ENCODE assay signal across 16 cellular contexts in genomic region chr4:174292473-174292872, GRCh38. TPM values are rescaled to one million over a fixed set of nuclear protein-coding genes. Genes with fewer than 3 reads are reported as not detected.
DNase-seq lines count a peak whose midpoint lies in the region; ATAC-seq, FAIRE-seq and TF ChIP-seq lines count a peak whose summit lies in the region.
"Had no signal": no experiment of that assay in that cellular context is flagged by ENCODE, and none has a peak within 500 bp of the region (broad histone marks: within the 10 kb centered on the region; RNA-seq: fewer than 3 reads in every experiment).

No MANE protein-coding gene starts in this region.

- H3K9me3 ChIP-seq in HepG2 (ENCODE audit: low read length) (peaks cover 16% of the 10 kb centered on the region), right lobe of liver (peaks cover 0 to 6% (median 3%) of the 10 kb centered on the region in 4 donors), K562 (replicated peaks; ENCODE audit: control insufficient read depth, insufficient read depth, low read depth, low read length) (peaks cover 25% of the 10 kb centered on the region), smooth muscle cell (replicated peaks; ENCODE audit: low read depth) (peaks cover 7% of the 10 kb centered on the region)

- TF ChIP-seq RAD21 in HepG2 (CRISPR knock-in tag; IDR thresholded peaks at IDR 0.05) (no peak), K562 (CRISPR knock-in tag; conservative IDR thresholded peaks at IDR 0.05 in 1 of 2, IDR thresholded peaks at IDR 0.05 in 1 of 2) (no peak)

- H4K20me1 ChIP-seq in HepG2 (ENCODE audit: insufficient read depth, low read length) (no peaks in the 10 kb centered on the region), K562 (replicated peaks; ENCODE audit: control insufficient read depth, insufficient read depth, low read length) (no peaks in the 10 kb centered on the region), smooth muscle cell (ENCODE audit: low read depth) (no peaks in the 10 kb centered on the region)

- CTCF ChIA-PET in HepG2 (lab: Yijun Ruan, JAX; ENCODE audit: low intra/inter-chr PET ratio, low total read pairs) (no interaction called here), K562 (lab: Yijun Ruan, JAX; ENCODE audit: low intra/inter-chr PET ratio) (no interaction called here)
- CTCF ChIA-PET in activated CD8-positive, alpha-beta T cell treated with anti-CD3 and anti-CD28 coated beads, Interleukin-2, amount 10 ng/mL, durations not matched to agents 7 days and 5 days (lab: Charles Lee), result no interaction called here

- no peak overlapping the region for H3K4me3 Mint-ChIP-seq in activated CD8-positive, alpha-beta T cell treated with anti-CD3 and anti-CD28 coated beads, Interleukin-2, amount 10 ng/mL, durations not matched to agents 7 days and 5 days
- H3K4me3 Mint-ChIP-seq: CD4-positive, alpha-beta T cell had no signal

- WGBS in HepG2 (ENCODE audit: low lambda C conversion rate), result 93% methylated on average over 2 of the region's 2 CpGs
- WGBS in right lobe of liver (ENCODE audit: insufficient coverage, low coverage, low lambda C conversion rate, missing lambda C conversion rate), result 85% methylated on average over 2 of the region's 2 CpGs
- 91% methylated on average over 2 of the region's 2 CpGs for WGBS in K562 (ENCODE audit: insufficient coverage, low coverage, missing lambda C conversion rate)
- 100% methylated on average over 2 of the region's 2 CpGs for WGBS in smooth muscle cell (ENCODE audit: low lambda C conversion rate)

- H3K36me3 Mint-ChIP-seq in activated CD8-positive, alpha-beta T cell treated with anti-CD3 and anti-CD28 coated beads, Interleukin-2, amount 10 ng/mL, durations not matched to agents 7 days and 5 days (ENCODE audit: low read depth), result peaks cover 45% of the 10 kb centered on the region

- H3F3A ChIP-seq in smooth muscle cell (ENCODE audit: low read depth), result no peaks in the 10 kb centered on the region

- peaks cover 0 to 6% of the 10 kb centered on the region in 2 experiments; a peak in 2 of 5 replicates for H3K36me3 ChIP-seq in HepG2 (replicated peaks in 1 of 2; ENCODE audit: control insufficient read depth in 1 of 2, insufficient read depth in 2 of 2, low read length in 2 of 2)
- H3K36me3 ChIP-seq in right lobe of liver, result no peaks in the 10 kb centered on the region
- H3K36me3 ChIP-seq in K562 (ENCODE audit: control insufficient read depth, insufficient read depth, low read length), result peaks cover 24% of the 10 kb centered on the region
- peaks cover 27% of the 10 kb centered on the region for H3K36me3 ChIP-seq in smooth muscle cell (ENCODE audit: low read depth)

- no peaks in the 10 kb centered on the region; the same call in 1 of the 2 replicates for H3K4me1 ChIP-seq in HepG2 (ENCODE audit: insufficient read depth, low read length)
- H3K4me1 ChIP-seq in right lobe of liver, result no peaks in the 10 kb centered on the region
- no peaks in the 10 kb centered on the region for H3K4me1 ChIP-seq in K562 (replicated peaks in 1 of 2; ENCODE audit: control insufficient read depth in 2 of 2, insufficient read depth in 2 of 2, low read length in 2 of 2)
- no peaks in the 10 kb centered on the region for H3K4me1 ChIP-seq in smooth muscle cell (ENCODE audit: low read depth)

- H3K27ac ChIP-seq in HepG2 (ENCODE audit: extremely low read length, insufficient read depth, low read length) (no peak overlapping the region), right lobe of liver (no peak overlapping the region), K562 (ENCODE audit: extremely low read depth, low read depth, low read length) (no peak overlapping the region), smooth muscle cell (ENCODE audit: low read depth) (no peak overlapping the region)

- H3K27me3 Mint-ChIP-seq in activated CD8-positive, alpha-beta T cell treated with anti-CD3 and anti-CD28 coated beads, Interleukin-2, amount 10 ng/mL, durations not matched to agents 7 days and 5 days (ENCODE audit: low read depth), result no peaks in the 10 kb centered on the region
- H3K27me3 Mint-ChIP-seq: CD4-positive, alpha-beta T cell had no signal

- no peak overlapping the region for H2AFZ ChIP-seq in HepG2 (ENCODE audit: low read length)
- H2AFZ ChIP-seq in K562 (ENCODE audit: low read depth, low read length), result no peak overlapping the region
- no peak overlapping the region for H2AFZ ChIP-seq in smooth muscle cell (ENCODE audit: low read depth)

- H3K9ac ChIP-seq in HepG2 (ENCODE audit: insufficient read depth, low read depth, low read length) (no peak overlapping the region), K562 (ENCODE audit: insufficient read depth in 1 of 2, low read depth in 2 of 2, low read length in 2 of 2) (no peak overlapping the region), smooth muscle cell (ENCODE audit: low read depth) (no peak overlapping the region)

- in situ Hi-C loops in HepG2 (cut with HindIII; ENCODE audit: extremely low pct_ligation_motif_present, low pct_unique_long_range_greater_than_20kb), result no loop called here
- in situ Hi-C loops in KBM-7 (cut with MboI; ENCODE audit: low pct_unique_long_range_greater_than_20kb, low sequenced_read_pairs), result no loop called here
- in situ Hi-C loops in K562 (cut with MboI), result no loop called here

- H3K27ac Mint-ChIP-seq in activated CD8-positive, alpha-beta T cell treated with anti-CD3 and anti-CD28 coated beads, Interleukin-2, amount 10 ng/mL, durations not matched to agents 7 days and 5 days, result no peak overlapping the region
- H3K27ac Mint-ChIP-seq: CD4-positive, alpha-beta T cell had no signal

- peaks cover 6% of the 10 kb centered on the region for H3K4me1 Mint-ChIP-seq in activated CD8-positive, alpha-beta T cell treated with anti-CD3 and anti-CD28 coated beads, Interleukin-2, amount 10 ng/mL, durations not matched to agents 7 days and 5 days (ENCODE audit: low read depth)

- FAIRE-seq in HepG2 (lab: Jason Lieb, UNC) (no peak), K562 (lab: Jason Lieb, UNC) (no peak)
- FAIRE-seq: GM12892, H54, HTR-8/SVneo had no signal

- TF ChIP-seq POLR2A in HepG2 (IDR thresholded peaks at IDR 0.05; ENCODE audit: insufficient read depth in 1 of 2, low read depth in 2 of 2, low read length in 2 of 2) (no peak), right lobe of liver (IDR thresholded peaks at IDR 0.05) (no peak), K562 (conservative IDR thresholded peaks at IDR 0.05) (no peak)

- BruUV-seq in HepG2 (replicated peaks; lab: Mats Ljungman, UMichigan) (no TSS peak), K562 (replicated peaks; lab: Mats Ljungman, UMichigan) (no TSS peak)

- H3K9me3 Mint-ChIP-seq in activated CD8-positive, alpha-beta T cell treated with anti-CD3 and anti-CD28 coated beads, Interleukin-2, amount 10 ng/mL, durations not matched to agents 7 days and 5 days (ENCODE audit: insufficient read depth), result peaks cover 14% of the 10 kb centered on the region

- no peak for TF ChIP-seq EP300 in HepG2 (IDR thresholded peaks at IDR 0.05; ENCODE audit: low read depth in 2 of 2, low read length in 2 of 2)
- no peak for TF ChIP-seq EP300 in HepG2 (CRISPR knock-in tag; IDR thresholded peaks at IDR 0.05; ENCODE audit: borderline replicate concordance)
- no peak for TF ChIP-seq EP300 in K562 (IDR thresholded peaks at IDR 0.05; ENCODE audit: low read length)

- H3K27me3 ChIP-seq in HepG2 (ENCODE audit: control insufficient read depth in 1 of 2, insufficient read depth in 2 of 2, low read length in 2 of 2) (no peaks in the 10 kb centered on the region), right lobe of liver (no peaks in the 10 kb centered on the region), K562 (ENCODE audit: control insufficient read depth in 2 of 2, insufficient read depth in 2 of 2, low read length in 2 of 2) (no peaks in the 10 kb centered on the region), smooth muscle cell (ENCODE audit: low read depth) (no peaks in the 10 kb centered on the region)

- no peak for DNase-seq in HepG2 (ENCODE audit: low spot score)
- no peak for DNase-seq in right lobe of liver
- peak; percentile 47 for DNase-seq in KBM-7
- DNase-seq in K562 (ENCODE audit: extremely low read depth in 1 of 4, low spot score in 3 of 4), result no peak
- DNase-seq in activated CD8-positive, alpha-beta T cell treated with anti-CD3 and anti-CD28 coated beads, Interleukin-2, amount 10 ng/mL, durations not matched to agents 7 days and 5 days, result no peak
- DNase-seq in superior temporal gyrus (ENCODE audit: extremely low spot score), result no peak
- DNase-seq in smooth muscle cell (lab: John Stamatoyannopoulos, UW; ENCODE audit: unreplicated experiment), result no peak
- DNase-seq: 8988T; ACHN; C1 segment of cervical spinal cord; CD4-positive, alpha-beta T cell; DMS79 had no signal

- no peak for ATAC-seq in HepG2
- no peak for ATAC-seq in right lobe of liver
- ATAC-seq in K562, result no peak
- no peak for ATAC-seq in activated CD8-positive, alpha-beta T cell treated with anti-CD3 and anti-CD28 coated beads, Interleukin-2, amount 10 ng/mL, durations not matched to agents 7 days and 5 days
- no peak for ATAC-seq in HG02973 (IDR thresholded peaks at IDR 0.05; ENCODE audit: unreplicated experiment)

- POLR2A ChIA-PET in HepG2 (lab: Yijun Ruan, JAX), result no interaction called here
- POLR2A ChIA-PET in K562 (lab: Yijun Ruan, JAX), result no interaction called here
- POLR2A ChIA-PET in activated CD8-positive, alpha-beta T cell treated with anti-CD3 and anti-CD28 coated beads, Interleukin-2, amount 10 ng/mL, durations not matched to agents 7 days and 5 days (lab: Charles Lee), result no interaction called here

- no peak overlapping the region for H3K4me2 ChIP-seq in HepG2 (ENCODE audit: low read depth, low read length)
- no peak overlapping the region for H3K4me2 ChIP-seq in K562 (ENCODE audit: insufficient read depth, low read length)
- H3K4me2 ChIP-seq in smooth muscle cell, result no peak overlapping the region

- H3K79me2 ChIP-seq in HepG2 (ENCODE audit: insufficient read depth, low read length) (peaks cover 4% of the 10 kb centered on the region), K562 (ENCODE audit: control insufficient read depth, insufficient read depth, low read length) (peaks cover 83% of the 10 kb centered on the region), smooth muscle cell (ENCODE audit: low read depth) (peaks cover 81% of the 10 kb centered on the region)

- H3K4me3 ChIP-seq in HepG2 (replicated peaks in 1 of 3; ENCODE audit: insufficient read depth in 1 of 3, low read depth in 2 of 3, low read length in 3 of 3) (no peak overlapping the region), right lobe of liver (no peak overlapping the region), K562 (no peak overlapping the region), smooth muscle cell (no peak overlapping the region)

- no peaks in the 10 kb centered on the region for H3K9me1 ChIP-seq in K562 (ENCODE audit: control insufficient read depth, insufficient read depth, low read length)

- intact Hi-C loops in HepG2 (cut with micrococcal nuclease; ENCODE audit: unreplicated experiment) (no loop called here), right lobe of liver (cut with DNase I) (no loop called here), K562 (cut with micrococcal nuclease) (no loop called here)

- TF ChIP-seq CTCF in HepG2 (CRISPR knock-in tag; IDR thresholded peaks at IDR 0.05) (no peak), right lobe of liver (IDR thresholded peaks at IDR 0.05) (no peak), K562 (IDR thresholded peaks at IDR 0.05 in 2 of 3, conservative IDR thresholded peaks at IDR 0.05 in 1 of 3; ENCODE audit: insufficient read depth in 2 of 3, low read depth in 1 of 3, low read length in 3 of 3) (no peak), smooth muscle cell (IDR thresholded peaks at IDR 0.05; ENCODE audit: borderline replicate concordance, insufficient read depth, poor library complexity, severe bottlenecking) (no peak)

RNA-seq across cellular contexts. Expression of gene CEP44, which starts 8.8 kb away (rescaled TPM):
- total RNA-seq in HepG2 (2016; rRNA removed; fragmentation: Illumina TruSeq; extraction: Trizol), result 11.9 and 13.3 TPM in 2 replicates
- 1.4 and 2.3 TPM in 2 replicates for total RNA-seq in HepG2 (2016; cell fraction: cytosol; rRNA removed; fragmentation: Illumina TruSeq; extraction: Trizol; ENCODE audit: low read depth)
- 11.2 and 18.1 TPM in 2 replicates for total RNA-seq in HepG2 (2016; cell fraction: insoluble cytoplasmic fraction; rRNA removed; fragmentation: Illumina TruSeq; extraction: Trizol)
- 3.9 and 5.3 TPM in 2 replicates for total RNA-seq in HepG2 (2016; cell fraction: membrane; rRNA removed; fragmentation: Illumina TruSeq; extraction: Trizol)
- total RNA-seq in HepG2 (2016; cell fraction: nucleus; rRNA removed; fragmentation: Illumina TruSeq; extraction: Trizol), result 14.5 and 17.5 TPM in 2 replicates
- 4.9 and 5.5 TPM in 2 replicates for polyA plus RNA-seq in HepG2 (2011; rRNA removed)
- 1.9 and 3.0 TPM in 2 replicates for polyA plus RNA-seq in HepG2 (2011; cell fraction: cytosol; rRNA removed)
- polyA plus RNA-seq in HepG2 (2011; cell fraction: nucleus; rRNA removed), result 4.4 and 6.3 TPM in 2 replicates
- 6.9 and 7.1 TPM in 2 replicates for polyA plus RNA-seq in HepG2 (2012)
- 0.22 and 0.40 TPM in 2 replicates for polyA plus RNA-seq in HepG2 (2016; cell fraction: cytosol; fragmentation: Illumina TruSeq; extraction: Trizol; ENCODE audit: low read depth)
- 6.8 and 8.4 TPM in 2 replicates for polyA plus RNA-seq in HepG2 (2016; cell fraction: insoluble cytoplasmic fraction; fragmentation: Illumina TruSeq; extraction: Trizol; ENCODE audit: low read depth)
- 0.85 and 1.0 TPM in 2 replicates for polyA plus RNA-seq in HepG2 (2016; cell fraction: membrane; fragmentation: Illumina TruSeq; extraction: Trizol; ENCODE audit: low read depth)
- 12.3 and 12.9 TPM in 2 replicates for polyA plus RNA-seq in HepG2 (2016; cell fraction: nucleus; fragmentation: Illumina TruSeq; extraction: Trizol; ENCODE audit: insufficient read depth, low read depth)
- polyA minus RNA-seq in HepG2 (2011; rRNA and poly(A)+ RNA removed; ENCODE audit: low replicate concordance), result 3.1 and 15.7 TPM in 2 replicates
- polyA minus RNA-seq in HepG2 (2011; cell fraction: cytosol; rRNA and poly(A)+ RNA removed), result 5.1 and 5.7 TPM in 2 replicates
- 21.4 and 25.0 TPM in 2 replicates for polyA minus RNA-seq in HepG2 (2011; cell fraction: nucleus; rRNA and poly(A)+ RNA removed)
- 1 to 10 TPM; 3.8 to 9.9 (median 7.2) TPM for total RNA-seq in right lobe of liver
- total RNA-seq in K562 (2011; cell fraction: chromatin; rRNA removed; ENCODE audit: low replicate concordance), result 45.7 and 158 TPM in 2 replicates
- total RNA-seq in K562 (2011; cell fraction: nucleolus; rRNA removed), result 20.2 and 28.8 TPM in 2 replicates
- total RNA-seq in K562 (2011; cell fraction: nucleoplasm; rRNA removed), result 45.3 and 70.8 TPM in 2 replicates
- 20.4 and 24.4 TPM in 2 replicates for total RNA-seq in K562 (2014; rRNA removed)
- total RNA-seq in K562 (2014; rRNA removed; fragmentation: Illumina TruSeq; extraction: Trizol), result 41.7 and 46.4 TPM in 2 replicates
- 24.8 and 28.2 TPM in 2 replicates for total RNA-seq in K562 (2015; rRNA removed; fragmentation: Illumina TruSeq; extraction: Trizol)
- 26.5 and 29.0 TPM in 2 replicates for total RNA-seq in K562 (2021)
- polyA plus RNA-seq in K562 (2011; rRNA removed), result 44.9 and 45.0 TPM in 2 replicates
- polyA plus RNA-seq in K562 (2011; cell fraction: cytosol; rRNA removed), result 4.9 and 14.6 TPM in 2 replicates
- polyA plus RNA-seq in K562 (2011; cell fraction: nucleus; rRNA removed), result 33.4 and 51.6 TPM in 2 replicates
- polyA plus RNA-seq in K562 (2012), result 18.7 and 19.6 TPM in 2 replicates
- polyA plus RNA-seq in K562 (2014; fragmentation: Illumina TruSeq; extraction: Trizol), result 20.8 and 22.2 TPM in 2 replicates
- polyA plus RNA-seq in K562 (2014; fragmentation: Nextera tagmentation; extraction: Ambion mirVana), result 10 to 100 TPM; 19.6 to 23.3 TPM
- polyA plus RNA-seq in K562 (2014; rRNA removed), result 21.2 and 22.7 TPM in 2 replicates
- 40.8 and 52.1 TPM in 2 replicates for polyA minus RNA-seq in K562 (2011; rRNA and poly(A)+ RNA removed)
- polyA minus RNA-seq in K562 (2011; cell fraction: cytosol; rRNA and poly(A)+ RNA removed), result 16.7 and 17.2 TPM in 2 replicates
- 29.9 and 66.9 TPM in 2 replicates for polyA minus RNA-seq in K562 (2011; cell fraction: nucleus; rRNA and poly(A)+ RNA removed)
- 10 to 100 TPM; 19.1 to 21.2 TPM for total RNA-seq in activated CD8-positive, alpha-beta T cell treated with anti-CD3 and anti-CD28 coated beads, Interleukin-2, amount 10 ng/mL, durations not matched to agents 7 days and 5 days
- total RNA-seq in smooth muscle cell, result 25.2 and 27.5 TPM in 2 replicates
- 11.2 and 11.4 TPM in 2 replicates for polyA plus RNA-seq in smooth muscle cell

RNA-seq across cellular contexts. Expression of gene FBXO8, which starts 9.0 kb away (rescaled TPM):
- 11.7 and 18.6 TPM in 2 replicates for total RNA-seq in HepG2 (2016; rRNA removed; fragmentation: Illumina TruSeq; extraction: Trizol)
- 3.1 and 3.2 TPM in 2 replicates for total RNA-seq in HepG2 (2016; cell fraction: cytosol; rRNA removed; fragmentation: Illumina TruSeq; extraction: Trizol; ENCODE audit: low read depth)
- total RNA-seq in HepG2 (2016; cell fraction: insoluble cytoplasmic fraction; rRNA removed; fragmentation: Illumina TruSeq; extraction: Trizol), result 10.9 and 16.2 TPM in 2 replicates
- 6.2 and 6.9 TPM in 2 replicates for total RNA-seq in HepG2 (2016; cell fraction: membrane; rRNA removed; fragmentation: Illumina TruSeq; extraction: Trizol)
- 6.1 and 7.7 TPM in 2 replicates for total RNA-seq in HepG2 (2016; cell fraction: nucleus; rRNA removed; fragmentation: Illumina TruSeq; extraction: Trizol)
- 11.0 and 15.2 TPM in 2 replicates for polyA plus RNA-seq in HepG2 (2011; rRNA removed)
- 9.2 and 11.0 TPM in 2 replicates for polyA plus RNA-seq in HepG2 (2011; cell fraction: cytosol; rRNA removed)
- polyA plus RNA-seq in HepG2 (2011; cell fraction: nucleus; rRNA removed), result 4.2 and 4.3 TPM in 2 replicates
- 8.7 and 10.7 TPM in 2 replicates for polyA plus RNA-seq in HepG2 (2012)
- 0.85 and 1.3 TPM in 2 replicates for polyA plus RNA-seq in HepG2 (2016; cell fraction: cytosol; fragmentation: Illumina TruSeq; extraction: Trizol; ENCODE audit: low read depth)
- 10.4 and 16.6 TPM in 2 replicates for polyA plus RNA-seq in HepG2 (2016; cell fraction: insoluble cytoplasmic fraction; fragmentation: Illumina TruSeq; extraction: Trizol; ENCODE audit: low read depth)
- polyA plus RNA-seq in HepG2 (2016; cell fraction: membrane; fragmentation: Illumina TruSeq; extraction: Trizol; ENCODE audit: low read depth), result 2.1 and 2.8 TPM in 2 replicates
- polyA plus RNA-seq in HepG2 (2016; cell fraction: nucleus; fragmentation: Illumina TruSeq; extraction: Trizol; ENCODE audit: insufficient read depth, low read depth), result 6.7 and 6.9 TPM in 2 replicates
- polyA minus RNA-seq in HepG2 (2011; rRNA and poly(A)+ RNA removed; ENCODE audit: low replicate concordance), result 16.6 and 18.4 TPM in 2 replicates
- 7.9 and 8.5 TPM in 2 replicates for polyA minus RNA-seq in HepG2 (2011; cell fraction: cytosol; rRNA and poly(A)+ RNA removed)
- 31.1 and 34.4 TPM in 2 replicates for polyA minus RNA-seq in HepG2 (2011; cell fraction: nucleus; rRNA and poly(A)+ RNA removed)
- 10 to 100 TPM; 22.9 to 73.3 (median 29.3) TPM for total RNA-seq in right lobe of liver
- 13.0 and 14.3 TPM in 2 replicates for total RNA-seq in K562 (2011; cell fraction: chromatin; rRNA removed; ENCODE audit: low replicate concordance)
- 13.0 and 16.1 TPM in 2 replicates for total RNA-seq in K562 (2011; cell fraction: nucleolus; rRNA removed)
- total RNA-seq in K562 (2011; cell fraction: nucleoplasm; rRNA removed), result 11.9 and 12.5 TPM in 2 replicates
- 12.6 and 14.2 TPM in 2 replicates for total RNA-seq in K562 (2014; rRNA removed)
- 15.7 and 23.8 TPM in 2 replicates for total RNA-seq in K562 (2014; rRNA removed; fragmentation: Illumina TruSeq; extraction: Trizol)
- total RNA-seq in K562 (2015; rRNA removed; fragmentation: Illumina TruSeq; extraction: Trizol), result 11.5 and 12.9 TPM in 2 replicates
- total RNA-seq in K562 (2021), result 14.8 and 16.5 TPM in 2 replicates
- 22.8 and 27.1 TPM in 2 replicates for polyA plus RNA-seq in K562 (2011; rRNA removed)
- polyA plus RNA-seq in K562 (2011; cell fraction: cytosol; rRNA removed), result 8.2 and 13.6 TPM in 2 replicates
- polyA plus RNA-seq in K562 (2011; cell fraction: nucleus; rRNA removed), result 6.4 and 11.4 TPM in 2 replicates
- polyA plus RNA-seq in K562 (2012), result 10.8 and 14.4 TPM in 2 replicates
- polyA plus RNA-seq in K562 (2014; fragmentation: Illumina TruSeq; extraction: Trizol), result 12.8 and 13.5 TPM in 2 replicates
- 10 to 100 TPM; 24.3 to 24.4 TPM for polyA plus RNA-seq in K562 (2014; fragmentation: Nextera tagmentation; extraction: Ambion mirVana)
- polyA plus RNA-seq in K562 (2014; rRNA removed), result 11.9 and 13.1 TPM in 2 replicates
- polyA minus RNA-seq in K562 (2011; rRNA and poly(A)+ RNA removed), result 26.9 and 30.0 TPM in 2 replicates
- polyA minus RNA-seq in K562 (2011; cell fraction: cytosol; rRNA and poly(A)+ RNA removed), result 10.4 and 12.8 TPM in 2 replicates
- polyA minus RNA-seq in K562 (2011; cell fraction: nucleus; rRNA and poly(A)+ RNA removed), result 24.5 and 42.5 TPM in 2 replicates
- total RNA-seq in activated CD8-positive, alpha-beta T cell treated with anti-CD3 and anti-CD28 coated beads, Interleukin-2, amount 10 ng/mL, durations not matched to agents 7 days and 5 days, result 10 to 100 TPM; 13.7 to 16.6 TPM
- 45.7 and 54.3 TPM in 2 replicates for total RNA-seq in smooth muscle cell
- polyA plus RNA-seq in smooth muscle cell, result 34.2 and 35.6 TPM in 2 replicates

Comparison
In these comparisons a context has a peak if more than half of its experiments do, and no peak if none do; other contexts are left out.
1. Of the 241 proteins assayed by ChIP-seq in both HepG2 and K562: peak only in HepG2: none; only in K562: CBX5 and TRIM24; in both: none; in neither: 239.